Comparison of ENCODE assay signal across 11 cellular contexts in genomic region chr6:144460224-144461095, GRCh38.
A peak's percentile ranks its signal among the peaks of the same experiment; 100 is the strongest.
DNase-seq lines count a peak whose midpoint lies in the region; ATAC-seq, FAIRE-seq and TF ChIP-seq lines count a peak whose summit lies in the region.
"Had no signal": no experiment of that assay in that cellular context is flagged by ENCODE, and none has a peak within 500 bp of the region (broad histone marks: within the 10 kb centered on the region; RNA-seq: fewer than 3 reads in every experiment).

No MANE protein-coding gene starts in this region.

- H3K9ac ChIP-seq in DND-41 (ENCODE audit: low read depth, low read length) (no peak overlapping the region; the same call in 1 of the 2 replicates), adipocyte (ENCODE audit: low read length) (no peak overlapping the region)

- no peak for DNase-seq in DND-41
- DNase-seq in adipocyte (ENCODE audit: low read depth): peak; percentile 21
- DNase-seq in dermis blood vessel endothelial cell: no peak
- no peak for DNase-seq in RCC 7860 (ENCODE audit: low spot score)
- DNase-seq in ecto neural progenitor cell (ENCODE audit: low spot score): no peak
- DNase-seq in substantia nigra (lab: John Stamatoyannopoulos, UW): no peak
- DNase-seq: stimulated activated CD4-positive, alpha-beta T cell treated with anti-CD3 and anti-CD28 coated beads, Interleukin-12 subunit alpha, Interleukin-12 subunit beta, amount 100 ng/mL, for 4 hours had no signal

- H3K36me3 ChIP-seq in DND-41 (ENCODE audit: insufficient read depth, low read length) (peaks cover 79% of the 10 kb centered on the region), adipocyte (ENCODE audit: control insufficient read depth, insufficient read depth, low read length, severe bottlenecking) (peaks cover 77% of the 10 kb centered on the region)

- TF ChIP-seq CTCF in DND-41 (IDR thresholded peaks at IDR 0.05; ENCODE audit: borderline replicate concordance, extremely low read depth, low read length, poor library complexity, severe bottlenecking): no peak

- H3K27ac ChIP-seq in DND-41 (ENCODE audit: low read length) (peak overlapping the region; percentile 70), substantia nigra (ENCODE audit: low read depth, low read length, poor library complexity, severe bottlenecking) (no peak overlapping the region)

- H4K20me1 ChIP-seq in DND-41 (ENCODE audit: insufficient read depth, low read length): no peaks in the 10 kb centered on the region

- peaks cover 13% of the 10 kb centered on the region; the same call in 1 of the 2 replicates for H3K4me1 ChIP-seq in DND-41 (ENCODE audit: insufficient read depth, low read length)
- H3K4me1 ChIP-seq in adipocyte (ENCODE audit: control insufficient read depth, insufficient read depth, low read length): no peaks in the 10 kb centered on the region

- H3K9me3 ChIP-seq in DND-41 (ENCODE audit: insufficient read depth, low read length, severe bottlenecking): no peaks in the 10 kb centered on the region
- no peaks in the 10 kb centered on the region for H3K9me3 ChIP-seq in adipocyte (ENCODE audit: control insufficient read depth, low read length)

- no peaks in the 10 kb centered on the region for H3K27me3 ChIP-seq in DND-41 (ENCODE audit: insufficient read depth, low read length, poor library complexity)
- H3K27me3 ChIP-seq in adipocyte (replicated peaks; ENCODE audit: control insufficient read depth, insufficient read depth, low read length): no peaks in the 10 kb centered on the region

- no peaks in the 10 kb centered on the region for H3K79me2 ChIP-seq in DND-41 (ENCODE audit: insufficient read depth, low read length)

- peak; percentile 85 for ATAC-seq in DND-41 (ENCODE audit: insufficient read depth, low read depth)
- peak; percentile 97 for ATAC-seq in GM19395 (IDR thresholded peaks at IDR 0.05; ENCODE audit: unreplicated experiment)
- ATAC-seq in HG03066 (IDR thresholded peaks at IDR 0.05; ENCODE audit: low read depth, unreplicated experiment): peak; percentile 95
- ATAC-seq: K562 had no signal

- H2AFZ ChIP-seq in DND-41 (ENCODE audit: low read depth, low read length): no peak overlapping the region; the same call in 1 of the 2 replicates

- H3K4me2 ChIP-seq in DND-41 (ENCODE audit: insufficient read depth, low read length): no peak overlapping the region

- no peak overlapping the region for H3K4me3 ChIP-seq in DND-41 (ENCODE audit: low read depth in 1 of 2, low read length in 2 of 2)
- no peak overlapping the region for H3K4me3 ChIP-seq in adipocyte (ENCODE audit: low read length)
- H3K4me3 ChIP-seq: K562 had no signal

- FAIRE-seq in RCC 7860 (lab: Jason Lieb, UNC): no peak
- FAIRE-seq: bronchial epithelial cell, K562 had no signal
